In genomic region chr17:34561328-34561727, GRCh38 we compare ENCODE assay signal across 2 cellular contexts.
TF ChIP-seq lines count a peak whose summit lies in the region.

No MANE protein-coding gene starts in this region.

TF ChIP-seq in A549, 52 proteins besides CTCF, POLR2A, EP300 and RAD21 (continued from another document):
- TF ChIP-seq USF2 (IDR thresholded peaks at IDR 0.05) (no peak), ZSCAN20 (CRISPR knock-in tag; IDR thresholded peaks at IDR 0.05) (no peak), HOXA7 (CRISPR knock-in tag; IDR thresholded peaks at IDR 0.05) (no peak), ESRRA (IDR thresholded peaks at IDR 0.05; ENCODE audit: borderline replicate concordance, low read length) (no peak), KDM1A (IDR thresholded peaks at IDR 0.05; ENCODE audit: low read depth) (no peak), EHF (CRISPR knock-in tag; IDR thresholded peaks at IDR 0.05) (no peak), CBX2 (IDR thresholded peaks at IDR 0.05; ENCODE audit: borderline replicate concordance, low read depth) (no peak), ATOH8 (CRISPR knock-in tag; IDR thresholded peaks at IDR 0.05; ENCODE audit: low read depth) (no peak), RFX5 (IDR thresholded peaks at IDR 0.05) (no peak), ZNF302 (CRISPR knock-in tag; IDR thresholded peaks at IDR 0.05) (no peak), KDM5A (IDR thresholded peaks at IDR 0.05) (no peak)
TF ChIP-seq in A549: peak in this region for 0.

TF ChIP-seq in HEK293, 187 proteins besides CTCF, POLR2A, EP300 and RAD21 (continued from another document):
- TF ChIP-seq ZNF513 (tag by site-specific recombination; IDR thresholded peaks at IDR 0.05) (peak; percentile 91), GLI4 (tag by site-specific recombination; IDR thresholded peaks at IDR 0.05) (0 out of 2 replicates have a peak, but pooled peaks have one; percentile 48), ZNF423 (tag by site-specific recombination; IDR thresholded peaks at IDR 0.05) (no peak), ZNF704 (tag by site-specific recombination; IDR thresholded peaks at IDR 0.05) (no peak)
TF ChIP-seq in HEK293: peak in this region for 2.
